ENCODE assay signal across 18 cellular contexts in genomic region chr17:81933178-81933699, GRCh38. TPM values are rescaled to one million over a fixed set of nuclear protein-coding genes. Genes with fewer than 3 reads are reported as not detected.
DNase-seq lines count a peak whose midpoint lies in the region; ATAC-seq, FAIRE-seq and TF ChIP-seq lines count a peak whose summit lies in the region.
"Had no signal": no experiment of that assay in that cellular context is flagged by ENCODE, and none has a peak within 500 bp of the region (broad histone marks: within the 10 kb centered on the region; RNA-seq: fewer than 3 reads in every experiment).

No MANE protein-coding gene starts in this region.

- peaks cover 4% of the 10 kb centered on the region for H3K27me3 Mint-ChIP-seq in CD8-positive, alpha-beta T cell (ENCODE audit: low read depth)
- H3K27me3 Mint-ChIP-seq in nephron (ENCODE audit: low read depth) = peaks cover 4% of the 10 kb centered on the region
- peaks cover 2% of the 10 kb centered on the region for H3K27me3 Mint-ChIP-seq in activated CD4-positive, alpha-beta T cell treated with anti-CD3 and anti-CD28 coated beads for 36 hours

- TF ChIP-seq RAD21 in HCT116 (IDR thresholded peaks at IDR 0.05; ENCODE audit: low read depth) (no peak), K562 (CRISPR knock-in tag; conservative IDR thresholded peaks at IDR 0.05 in 1 of 2, IDR thresholded peaks at IDR 0.05 in 1 of 2) (no peak)

- H3K79me2 ChIP-seq in HCT116 (ENCODE audit: insufficient read depth, low read length) = peaks cover 21% of the 10 kb centered on the region
- peaks cover 35% of the 10 kb centered on the region for H3K79me2 ChIP-seq in K562 (ENCODE audit: control insufficient read depth, insufficient read depth, low read length)

- CTCF ChIA-PET in CD8-positive, alpha-beta T cell (lab: Charles Lee) = interaction anchor here (0.9 kb wide), 1 partner anchor 26 kb away, joined by 5 read pairs; no protein-coding TSS in a partner anchor
- CTCF ChIA-PET in HCT116 (lab: Charles Lee) (no interaction called here), K562 (lab: Yijun Ruan, JAX; ENCODE audit: low intra/inter-chr PET ratio) (no interaction called here)
- CTCF ChIA-PET in activated CD4-positive, alpha-beta T cell treated with anti-CD3 and anti-CD28 coated beads for 36 hours (lab: Charles Lee) = interaction anchor here (0.7 to 1.5 kb wide), 2 partner anchors 26 to 59 kb away, joined by 3 read pairs; no protein-coding TSS in a partner anchor

- no peaks in the 10 kb centered on the region for H3K9me2 ChIP-seq in HCT116 (ENCODE audit: insufficient read depth)

- no peak for TF ChIP-seq EP300 in K562 (IDR thresholded peaks at IDR 0.05; ENCODE audit: low read length)

- FAIRE-seq in K562 (lab: Jason Lieb, UNC) = no peak
- no peak for FAIRE-seq in GM12891 (lab: Jason Lieb, UNC)

- no peak overlapping the region for H3K4me3 Mint-ChIP-seq in CD8-positive, alpha-beta T cell
- peak overlapping the region; percentile 15 to 56 (median 56) for H3K4me3 Mint-ChIP-seq in nephron
- no peak overlapping the region for H3K4me3 Mint-ChIP-seq in activated CD4-positive, alpha-beta T cell treated with anti-CD3 and anti-CD28 coated beads for 36 hours

- H3K9me1 ChIP-seq in K562 (ENCODE audit: control insufficient read depth, insufficient read depth, low read length) = peaks cover 13% of the 10 kb centered on the region

- in situ Hi-C loops in K562 (cut with MboI) = no loop called here

- H3K27ac ChIP-seq in CD8-positive, alpha-beta T cell (ENCODE audit: low read depth, low read length) = no peak overlapping the region
- H3K27ac ChIP-seq in HCT116 (ENCODE audit: low read depth, low read length) (no peak overlapping the region; the same call in 1 of the 2 replicates), K562 (ENCODE audit: extremely low read depth, low read depth, low read length) (no peak overlapping the region)

- H3K4me1 ChIP-seq in CD8-positive, alpha-beta T cell (ENCODE audit: insufficient read depth, low read length) = peaks cover 12% of the 10 kb centered on the region
- H3K4me1 ChIP-seq in HCT116 (ENCODE audit: control insufficient read depth in 1 of 2, insufficient read depth in 2 of 2, low read length in 2 of 2) (peaks cover 18 to 69% of the 10 kb centered on the region in 2 experiments; a peak in 3 of 4 replicates), K562 (replicated peaks in 1 of 2; ENCODE audit: control insufficient read depth in 2 of 2, insufficient read depth in 2 of 2, low read length in 2 of 2) (peaks cover 39 to 99% of the 10 kb centered on the region in 2 experiments)

- no peak overlapping the region for H3K4me3 ChIP-seq in CD8-positive, alpha-beta T cell (ENCODE audit: low read depth, low read length)
- no peak overlapping the region for H3K4me3 ChIP-seq in HCT116 (replicated peaks in 1 of 2; ENCODE audit: low read depth in 1 of 2, low read length in 2 of 2)
- H3K4me3 ChIP-seq in K562 = no peak overlapping the region
- H3K4me3 ChIP-seq: HAP-1 had no signal

- peaks cover 3% of the 10 kb centered on the region for H3K4me1 Mint-ChIP-seq in CD8-positive, alpha-beta T cell (ENCODE audit: low read depth)
- peaks cover 14% of the 10 kb centered on the region for H3K4me1 Mint-ChIP-seq in nephron
- peaks cover 16% of the 10 kb centered on the region for H3K4me1 Mint-ChIP-seq in activated CD4-positive, alpha-beta T cell treated with anti-CD3 and anti-CD28 coated beads for 36 hours

- TF ChIP-seq POLR2A in HCT116 (IDR thresholded peaks at IDR 0.05; ENCODE audit: borderline replicate concordance, extremely low read depth, insufficient read depth, insufficient read length) (peak; percentile 2), K562 (conservative IDR thresholded peaks at IDR 0.05) (peak; percentile 33; the same call in 1 of the 2 replicates), GM12891 (IDR thresholded peaks at IDR 0.05; ENCODE audit: low read depth, low read length) (no peak)

- H3K4me2 ChIP-seq in HCT116 (ENCODE audit: low read length) (no peak overlapping the region), K562 (ENCODE audit: insufficient read depth, low read length) (no peak overlapping the region)

- WGBS in K562 (ENCODE audit: insufficient coverage, low coverage, missing lambda C conversion rate) = 82% methylated on average over 13 of the region's 14 CpGs

- TF ChIP-seq CTCF in CD8-positive, alpha-beta T cell (IDR thresholded peaks at IDR 0.05) = no peak
- TF ChIP-seq CTCF in HCT116 (IDR thresholded peaks at IDR 0.05 in 2 of 3, conservative IDR thresholded peaks at IDR 0.05 in 1 of 3; ENCODE audit: borderline replicate concordance in 1 of 3, insufficient read depth in 1 of 3, low read depth in 2 of 3, low read length in 2 of 3) (no peak), K562 (IDR thresholded peaks at IDR 0.05 in 2 of 3, conservative IDR thresholded peaks at IDR 0.05 in 1 of 3; ENCODE audit: insufficient read depth in 2 of 3, low read depth in 1 of 3, low read length in 3 of 3) (no peak), nephron (IDR thresholded peaks at IDR 0.05; ENCODE audit: unreplicated experiment in 3 of 3) (no peak)

- H3K9me3 Mint-ChIP-seq in CD8-positive, alpha-beta T cell = no peaks in the 10 kb centered on the region
- H3K9me3 Mint-ChIP-seq in nephron = no peaks in the 10 kb centered on the region
- no peaks in the 10 kb centered on the region for H3K9me3 Mint-ChIP-seq in activated CD4-positive, alpha-beta T cell treated with anti-CD3 and anti-CD28 coated beads for 36 hours (ENCODE audit: low read depth)

- no peaks in the 10 kb centered on the region for H4K20me1 ChIP-seq in HCT116 (ENCODE audit: insufficient read depth)
- H4K20me1 ChIP-seq in K562 (replicated peaks; ENCODE audit: control insufficient read depth, insufficient read depth, low read length) = peaks cover 7% of the 10 kb centered on the region

- peak; percentile 47 for ATAC-seq in CD8-positive, alpha-beta T cell
- ATAC-seq in HCT116 (no peak), K562 (no peak)
- ATAC-seq in activated CD4-positive, alpha-beta T cell treated with anti-CD3 and anti-CD28 coated beads for 36 hours = no peak

- RAD21 ChIA-PET in HCT116 (lab: Charles Lee; ENCODE audit: low non-redundant PET in 1 of 2, low total read pairs in 2 of 2, uncharacterized antibody in 2 of 2, unreplicated experiment in 2 of 2) = no interaction called here

- BruUV-seq in HCT116 (replicated peaks; lab: Mats Ljungman, UMichigan) (no TSS peak), K562 (replicated peaks; lab: Mats Ljungman, UMichigan) (no TSS peak)

- no peak overlapping the region for H3K27ac Mint-ChIP-seq in CD8-positive, alpha-beta T cell
- H3K27ac Mint-ChIP-seq in nephron = no peak overlapping the region
- H3K27ac Mint-ChIP-seq in activated CD4-positive, alpha-beta T cell treated with anti-CD3 and anti-CD28 coated beads for 36 hours = no peak overlapping the region

- no peaks in the 10 kb centered on the region for H3K36me3 ChIP-seq in CD8-positive, alpha-beta T cell (ENCODE audit: insufficient read depth, low read length)
- H3K36me3 ChIP-seq in HCT116 (ENCODE audit: control insufficient read depth in 1 of 2, insufficient read depth in 2 of 2, low read length in 2 of 2) (peaks cover 6 to 33% of the 10 kb centered on the region in 2 experiments; a peak in 2 of 4 replicates), K562 (ENCODE audit: control insufficient read depth, insufficient read depth, low read length) (peaks cover 36% of the 10 kb centered on the region; the same call in 2 of the 3 replicates)

- H2AFZ ChIP-seq in HCT116 (ENCODE audit: low read depth, low read length, poor library complexity, severe bottlenecking) = no peak overlapping the region
- H2AFZ ChIP-seq in K562 (ENCODE audit: low read depth, low read length) = no peak overlapping the region

- DNase-seq in CD8-positive, alpha-beta T cell = peak in 1 of 7 experiments; percentile 59
- DNase-seq in HCT116 (ENCODE audit: low read depth, low spot score) (no peak), K562 (ENCODE audit: extremely low read depth in 1 of 4, low spot score in 3 of 4) (no peak), GM12891 (ENCODE audit: insufficient read length, low spot score) (no peak)
- no peak for DNase-seq in activated CD4-positive, alpha-beta T cell treated with anti-CD3 and anti-CD28 coated beads for 36 hours
- no peak for DNase-seq in activated CD8-positive, alpha-beta memory T cell treated with anti-CD3 and anti-CD28 coated beads, Interleukin-2, amount 50 U/mL, for 48 hours
- DNase-seq: ACHN; CD4-positive, CD25-positive, alpha-beta regulatory T cell; DND-41; GDM1; IMR-90; NCI-H1436; NCI-H2081; NCI-H69; Right ventricle myocardium superior had no signal

- H3K9me3 ChIP-seq in CD8-positive, alpha-beta T cell (ENCODE audit: low read length) = no peaks in the 10 kb centered on the region
- H3K9me3 ChIP-seq in HCT116 (ENCODE audit: control insufficient read depth in 1 of 2, insufficient read depth in 1 of 2, low read depth in 1 of 2, low read length in 2 of 2) (no peaks in the 10 kb centered on the region), K562 (replicated peaks; ENCODE audit: control insufficient read depth, insufficient read depth, low read depth, low read length) (no peaks in the 10 kb centered on the region)
- H3K9me3 ChIP-seq: HAP-1 had no signal

- intact Hi-C loops in CD8-positive, alpha-beta T cell (cut with DNase I, micrococcal nuclease) = no loop called here
- intact Hi-C loops in HCT116 (cut with micrococcal nuclease) = no loop called here
- intact Hi-C loops in K562 (cut with micrococcal nuclease) = no loop called here
- intact Hi-C loops in activated CD4-positive, alpha-beta T cell treated with anti-CD3 and anti-CD28 coated beads for 36 hours (cut with DNase I, micrococcal nuclease) = no loop called here

- no peaks in the 10 kb centered on the region for H3K36me3 Mint-ChIP-seq in CD8-positive, alpha-beta T cell
- H3K36me3 Mint-ChIP-seq in nephron (ENCODE audit: low read depth) = peaks cover 3% of the 10 kb centered on the region
- H3K36me3 Mint-ChIP-seq in activated CD4-positive, alpha-beta T cell treated with anti-CD3 and anti-CD28 coated beads for 36 hours (ENCODE audit: low read depth) = peaks cover 24% of the 10 kb centered on the region
- H3K36me3 Mint-ChIP-seq: CD4-positive, CD25-positive, alpha-beta regulatory T cell had no signal

- H3K9ac ChIP-seq in HCT116 (ENCODE audit: low read length) = no peak overlapping the region
- peak overlapping the region in 1 of 2 experiments; percentile 89; a peak in 2 of 4 replicates for H3K9ac ChIP-seq in K562 (ENCODE audit: insufficient read depth in 1 of 2, low read depth in 2 of 2, low read length in 2 of 2)

- no peaks in the 10 kb centered on the region for H3K27me3 ChIP-seq in CD8-positive, alpha-beta T cell (ENCODE audit: insufficient read depth, low read length)
- H3K27me3 ChIP-seq in HCT116 (ENCODE audit: insufficient read depth, low read length) (no peaks in the 10 kb centered on the region), K562 (ENCODE audit: control insufficient read depth in 2 of 2, insufficient read depth in 2 of 2, low read length in 2 of 2) (no peaks in the 10 kb centered on the region)

- POLR2A ChIA-PET in CD8-positive, alpha-beta T cell (lab: Charles Lee) = no interaction called here
- POLR2A ChIA-PET in HCT116 (lab: Charles Lee) (no interaction called here), K562 (lab: Yijun Ruan, JAX) (interaction anchor here (0.6 to 1.5 kb wide), 6 partner anchors 8 to 586 kb away, joined by 3 to 4 read pairs (median 3); no protein-coding TSS in a partner anchor)
- POLR2A ChIA-PET in activated CD4-positive, alpha-beta T cell treated with anti-CD3 and anti-CD28 coated beads for 36 hours (lab: Charles Lee) = no interaction called here

RNA-seq across cellular contexts. Expression of gene PYCR1, which starts 3.9 kb away (rescaled TPM):
- 1 to 10 TPM in 1 of 2 experiments, under 1 TPM in 1; 0.56 to 1.5 TPM for total RNA-seq in CD8-positive, alpha-beta T cell
- total RNA-seq in HCT116 (2021; ENCODE audit: unreplicated experiment) = 396 TPM
- 376 and 456 TPM in 2 replicates for polyA plus RNA-seq in HCT116 (2012)
- total RNA-seq in K562 (2011; cell fraction: chromatin; rRNA removed; ENCODE audit: low replicate concordance) = 35.2 and 129 TPM in 2 replicates
- 138 and 157 TPM in 2 replicates for total RNA-seq in K562 (2011; cell fraction: nucleolus; rRNA removed)
- 86.4 and 88.3 TPM in 2 replicates for total RNA-seq in K562 (2011; cell fraction: nucleoplasm; rRNA removed)
- total RNA-seq in K562 (2014; rRNA removed) = 215 and 290 TPM in 2 replicates
- total RNA-seq in K562 (2014; rRNA removed; fragmentation: Illumina TruSeq; extraction: Trizol) = 72.4 and 95.4 TPM in 2 replicates
- total RNA-seq in K562 (2015; rRNA removed; fragmentation: Illumina TruSeq; extraction: Trizol) = 120 and 126 TPM in 2 replicates
- total RNA-seq in K562 (2021) = 302 and 328 TPM in 2 replicates
- polyA plus RNA-seq in K562 (2011; rRNA removed) = 188 and 273 TPM in 2 replicates
- 301 and 524 TPM in 2 replicates for polyA plus RNA-seq in K562 (2011; cell fraction: cytosol; rRNA removed)
- polyA plus RNA-seq in K562 (2011; cell fraction: nucleus; rRNA removed) = 256 and 278 TPM in 2 replicates
- 283 and 370 TPM in 2 replicates for polyA plus RNA-seq in K562 (2012)
- polyA plus RNA-seq in K562 (2014; fragmentation: Illumina TruSeq; extraction: Trizol) = 183 and 278 TPM in 2 replicates
- polyA plus RNA-seq in K562 (2014; fragmentation: Nextera tagmentation; extraction: Ambion mirVana) = 10 to 100 TPM; 11.7 to 18.6 TPM
- polyA plus RNA-seq in K562 (2014; rRNA removed) = 270 and 349 TPM in 2 replicates
- polyA minus RNA-seq in K562 (2011; rRNA and poly(A)+ RNA removed) = 107 and 155 TPM in 2 replicates
- 127 and 130 TPM in 2 replicates for polyA minus RNA-seq in K562 (2011; cell fraction: cytosol; rRNA and poly(A)+ RNA removed)
- polyA minus RNA-seq in K562 (2011; cell fraction: nucleus; rRNA and poly(A)+ RNA removed) = 35.5 and 52.4 TPM in 2 replicates
- polyA plus RNA-seq in GM12891 (2012; ENCODE audit: low read depth, missing spikeins) = 48.3 TPM
- 100 to 1,000 TPM; 110 to 134 TPM for total RNA-seq in activated CD4-positive, alpha-beta T cell treated with anti-CD3 and anti-CD28 coated beads for 36 hours

RNA-seq across cellular contexts. Expression of gene MAFG, which starts 5.7 kb away (rescaled TPM):
- 10 to 100 TPM in 1 of 2 experiments, 1 to 10 TPM in 1; 8.5 to 10.5 TPM for total RNA-seq in CD8-positive, alpha-beta T cell
- total RNA-seq in HCT116 (2021; ENCODE audit: unreplicated experiment) = 46.8 TPM
- 29.0 and 32.9 TPM in 2 replicates for polyA plus RNA-seq in HCT116 (2012)
- total RNA-seq in K562 (2011; cell fraction: chromatin; rRNA removed; ENCODE audit: low replicate concordance) = 86.9 and 142 TPM in 2 replicates
- total RNA-seq in K562 (2011; cell fraction: nucleolus; rRNA removed) = 78.0 and 85.0 TPM in 2 replicates
- total RNA-seq in K562 (2011; cell fraction: nucleoplasm; rRNA removed) = 64.7 and 70.4 TPM in 2 replicates
- total RNA-seq in K562 (2014; rRNA removed) = 27.3 and 30.1 TPM in 2 replicates
- total RNA-seq in K562 (2014; rRNA removed; fragmentation: Illumina TruSeq; extraction: Trizol) = 16.3 and 16.9 TPM in 2 replicates
- 23.6 and 24.9 TPM in 2 replicates for total RNA-seq in K562 (2015; rRNA removed; fragmentation: Illumina TruSeq; extraction: Trizol)
- 46.7 and 58.1 TPM in 2 replicates for total RNA-seq in K562 (2021)
- 22.4 and 31.8 TPM in 2 replicates for polyA plus RNA-seq in K562 (2011; rRNA removed)
- 35.6 and 35.9 TPM in 2 replicates for polyA plus RNA-seq in K562 (2011; cell fraction: cytosol; rRNA removed)
- 200 and 206 TPM in 2 replicates for polyA plus RNA-seq in K562 (2011; cell fraction: nucleus; rRNA removed)
- 32.4 and 47.9 TPM in 2 replicates for polyA plus RNA-seq in K562 (2012)
- 31.2 and 36.3 TPM in 2 replicates for polyA plus RNA-seq in K562 (2014; fragmentation: Illumina TruSeq; extraction: Trizol)
- 1 to 10 TPM; 1.1 to 2.8 TPM for polyA plus RNA-seq in K562 (2014; fragmentation: Nextera tagmentation; extraction: Ambion mirVana)
- polyA plus RNA-seq in K562 (2014; rRNA removed) = 44.8 and 46.7 TPM in 2 replicates
- 10.6 and 14.3 TPM in 2 replicates for polyA minus RNA-seq in K562 (2011; rRNA and poly(A)+ RNA removed)
- 12.7 and 17.1 TPM in 2 replicates for polyA minus RNA-seq in K562 (2011; cell fraction: cytosol; rRNA and poly(A)+ RNA removed)
- 15.9 and 20.3 TPM in 2 replicates for polyA minus RNA-seq in K562 (2011; cell fraction: nucleus; rRNA and poly(A)+ RNA removed)
- 12.1 TPM for polyA plus RNA-seq in GM12891 (2012; ENCODE audit: low read depth, missing spikeins)
- 10 to 100 TPM; 15.3 to 18.3 TPM for total RNA-seq in activated CD4-positive, alpha-beta T cell treated with anti-CD3 and anti-CD28 coated beads for 36 hours

RNA-seq across cellular contexts. Expression of gene MYADML2, which starts 13.8 kb away (rescaled TPM):
- total RNA-seq in CD8-positive, alpha-beta T cell = not detected
- not detected for total RNA-seq in HCT116 (2021; ENCODE audit: unreplicated experiment)
- polyA plus RNA-seq in HCT116 (2012) = 0.18 and 0.29 TPM in 2 replicates
- total RNA-seq in K562 (2011; cell fraction: chromatin; rRNA removed; ENCODE audit: low replicate concordance) = not detected in 2 replicates
- total RNA-seq in K562 (2011; cell fraction: nucleolus; rRNA removed) = not detected in 2 replicates
- not detected in 2 replicates for total RNA-seq in K562 (2011; cell fraction: nucleoplasm; rRNA removed)
- not detected in 2 replicates for total RNA-seq in K562 (2014; rRNA removed)
- not detected in 2 replicates for total RNA-seq in K562 (2014; rRNA removed; fragmentation: Illumina TruSeq; extraction: Trizol)
- not detected in 2 replicates for total RNA-seq in K562 (2015; rRNA removed; fragmentation: Illumina TruSeq; extraction: Trizol)
- total RNA-seq in K562 (2021) = not detected in 2 replicates
- not detected in 2 replicates for polyA plus RNA-seq in K562 (2011; rRNA removed)
- not detected in 2 replicates for polyA plus RNA-seq in K562 (2011; cell fraction: cytosol; rRNA removed)
- not detected in 2 replicates for polyA plus RNA-seq in K562 (2011; cell fraction: nucleus; rRNA removed)
- 0.05 and 0.26 TPM in 2 replicates for polyA plus RNA-seq in K562 (2012)
- polyA plus RNA-seq in K562 (2014; fragmentation: Illumina TruSeq; extraction: Trizol) = not detected in 2 replicates
- polyA plus RNA-seq in K562 (2014; fragmentation: Nextera tagmentation; extraction: Ambion mirVana) = not detected
- polyA plus RNA-seq in K562 (2014; rRNA removed) = not detected in 2 replicates
- polyA minus RNA-seq in K562 (2011; rRNA and poly(A)+ RNA removed) = not detected in 2 replicates
- polyA minus RNA-seq in K562 (2011; cell fraction: cytosol; rRNA and poly(A)+ RNA removed) = not detected in 2 replicates
- not detected in 2 replicates for polyA minus RNA-seq in K562 (2011; cell fraction: nucleus; rRNA and poly(A)+ RNA removed)
- polyA plus RNA-seq in GM12891 (2012; ENCODE audit: low read depth, missing spikeins) = not detected
- not detected for total RNA-seq in activated CD4-positive, alpha-beta T cell treated with anti-CD3 and anti-CD28 coated beads for 36 hours
- total RNA-seq: CD4-positive, CD25-positive, alpha-beta regulatory T cell; IMR-90; LHCN-M2 had no signal
- polyA plus RNA-seq: CD4-positive, CD25-positive, alpha-beta regulatory T cell; IMR-90 had no signal

RNA-seq across cellular contexts. Expression of gene SIRT7, which starts 15.3 kb away (rescaled TPM):
- 10 to 100 TPM; 75.2 to 76.1 TPM for total RNA-seq in CD8-positive, alpha-beta T cell
- 62.6 TPM for total RNA-seq in HCT116 (2021; ENCODE audit: unreplicated experiment)
- polyA plus RNA-seq in HCT116 (2012) = 43.7 and 50.8 TPM in 2 replicates
- 90.9 and 205 TPM in 2 replicates for total RNA-seq in K562 (2011; cell fraction: chromatin; rRNA removed; ENCODE audit: low replicate concordance)
- total RNA-seq in K562 (2011; cell fraction: nucleolus; rRNA removed) = 97.4 and 110 TPM in 2 replicates
- 93.3 and 125 TPM in 2 replicates for total RNA-seq in K562 (2011; cell fraction: nucleoplasm; rRNA removed)
- total RNA-seq in K562 (2014; rRNA removed) = 42.2 and 49.3 TPM in 2 replicates
- 9.0 and 9.8 TPM in 2 replicates for total RNA-seq in K562 (2014; rRNA removed; fragmentation: Illumina TruSeq; extraction: Trizol)
- 23.6 and 24.6 TPM in 2 replicates for total RNA-seq in K562 (2015; rRNA removed; fragmentation: Illumina TruSeq; extraction: Trizol)
- 35.7 and 44.1 TPM in 2 replicates for total RNA-seq in K562 (2021)
- 9.3 and 11.7 TPM in 2 replicates for polyA plus RNA-seq in K562 (2011; rRNA removed)
- polyA plus RNA-seq in K562 (2011; cell fraction: cytosol; rRNA removed) = 11.2 and 16.2 TPM in 2 replicates
- polyA plus RNA-seq in K562 (2011; cell fraction: nucleus; rRNA removed) = 56.9 and 86.9 TPM in 2 replicates
- 36.1 and 36.9 TPM in 2 replicates for polyA plus RNA-seq in K562 (2012)
- polyA plus RNA-seq in K562 (2014; fragmentation: Illumina TruSeq; extraction: Trizol) = 20.3 and 25.7 TPM in 2 replicates
- polyA plus RNA-seq in K562 (2014; fragmentation: Nextera tagmentation; extraction: Ambion mirVana) = 1 to 10 TPM; 1.6 to 2.0 TPM
- 43.9 and 54.8 TPM in 2 replicates for polyA plus RNA-seq in K562 (2014; rRNA removed)
- polyA minus RNA-seq in K562 (2011; rRNA and poly(A)+ RNA removed) = 18.7 and 21.5 TPM in 2 replicates
- polyA minus RNA-seq in K562 (2011; cell fraction: cytosol; rRNA and poly(A)+ RNA removed) = 22.3 and 25.1 TPM in 2 replicates
- polyA minus RNA-seq in K562 (2011; cell fraction: nucleus; rRNA and poly(A)+ RNA removed) = 27.7 and 31.4 TPM in 2 replicates
- 26.2 TPM for polyA plus RNA-seq in GM12891 (2012; ENCODE audit: low read depth, missing spikeins)
- 10 to 100 TPM; 29.3 to 31.8 TPM for total RNA-seq in activated CD4-positive, alpha-beta T cell treated with anti-CD3 and anti-CD28 coated beads for 36 hours

RNA-seq across cellular contexts. Expression of gene PCYT2, which starts 22.0 kb away (rescaled TPM):
- 10 to 100 TPM; 18.0 to 18.1 TPM for total RNA-seq in CD8-positive, alpha-beta T cell
- total RNA-seq in HCT116 (2021; ENCODE audit: unreplicated experiment) (51.5 TPM), K562 (2014; rRNA removed) (123 and 139 TPM in 2 replicates), K562 (2014; rRNA removed; fragmentation: Illumina TruSeq; extraction: Trizol) (42.7 and 57.5 TPM in 2 replicates), K562 (2015; rRNA removed; fragmentation: Illumina TruSeq; extraction: Trizol) (81.7 and 82.5 TPM in 2 replicates), K562 (2021) (125 and 134 TPM in 2 replicates)
- polyA plus RNA-seq in HCT116 (2012) = 44.1 and 45.7 TPM in 2 replicates
- total RNA-seq in K562 (2011; cell fraction: chromatin; rRNA removed; ENCODE audit: low replicate concordance) = 142 and 422 TPM in 2 replicates
- 366 and 427 TPM in 2 replicates for total RNA-seq in K562 (2011; cell fraction: nucleolus; rRNA removed)
- 182 and 225 TPM in 2 replicates for total RNA-seq in K562 (2011; cell fraction: nucleoplasm; rRNA removed)
- polyA plus RNA-seq in K562 (2011; rRNA removed) (71.5 and 97.8 TPM in 2 replicates), K562 (2014; fragmentation: Illumina TruSeq; extraction: Trizol) (83.7 and 95.3 TPM in 2 replicates), K562 (2014; fragmentation: Nextera tagmentation; extraction: Ambion mirVana) (1 to 10 TPM in 1 of 2 experiments, under 1 TPM in 1; 0.92 to 1.6 TPM), K562 (2014; rRNA removed) (131 and 133 TPM in 2 replicates)
- polyA plus RNA-seq in K562 (2011; cell fraction: cytosol; rRNA removed) = 77.5 and 97.1 TPM in 2 replicates
- 473 and 533 TPM in 2 replicates for polyA plus RNA-seq in K562 (2011; cell fraction: nucleus; rRNA removed)
- 94.8 and 147 TPM in 2 replicates for polyA plus RNA-seq in K562 (2012)
- 48.7 and 49.2 TPM in 2 replicates for polyA minus RNA-seq in K562 (2011; rRNA and poly(A)+ RNA removed)
- polyA minus RNA-seq in K562 (2011; cell fraction: cytosol; rRNA and poly(A)+ RNA removed) = 35.6 and 49.0 TPM in 2 replicates
- polyA minus RNA-seq in K562 (2011; cell fraction: nucleus; rRNA and poly(A)+ RNA removed) = 127 and 186 TPM in 2 replicates
- 20.2 TPM for polyA plus RNA-seq in GM12891 (2012; ENCODE audit: low read depth, missing spikeins)
- 10 to 100 TPM; 19.7 to 24.0 TPM for total RNA-seq in activated CD4-positive, alpha-beta T cell treated with anti-CD3 and anti-CD28 coated beads for 36 hours

Comparison
In these comparisons a context has a peak if more than half of its experiments do, and no peak if none do; other contexts are left out.
1. H3K4me3 Mint-ChIP-seq: peak in nephron (3 of 3); none in CD8-positive, alpha-beta T cell (single experiment) and activated CD4-positive, alpha-beta T cell treated with anti-CD3 and anti-CD28 coated beads for 36 hours (single experiment).
2. RNA of gene PYCR1, which starts 3.9 kb away (total RNA-seq): 396 TPM in HCT116 (single experiment), 35.2 to 328 TPM in K562 and 110 to 134 TPM in activated CD4-positive, alpha-beta T cell treated with anti-CD3 and anti-CD28 coated beads for 36 hours; 0.56 to 1.5 TPM in CD8-positive, alpha-beta T cell; every median in the first group is over 10 times any median in the second.
3. CTCF ChIA-PET loops: an anchor here in CD8-positive, alpha-beta T cell (0.9 kb wide) and activated CD4-positive, alpha-beta T cell treated with anti-CD3 and anti-CD28 coated beads for 36 hours (0.7 to 1.5 kb wide); none called in HCT116 and K562.